ENCODE assay signal across 2 cellular contexts in the genomic region with DNA sequence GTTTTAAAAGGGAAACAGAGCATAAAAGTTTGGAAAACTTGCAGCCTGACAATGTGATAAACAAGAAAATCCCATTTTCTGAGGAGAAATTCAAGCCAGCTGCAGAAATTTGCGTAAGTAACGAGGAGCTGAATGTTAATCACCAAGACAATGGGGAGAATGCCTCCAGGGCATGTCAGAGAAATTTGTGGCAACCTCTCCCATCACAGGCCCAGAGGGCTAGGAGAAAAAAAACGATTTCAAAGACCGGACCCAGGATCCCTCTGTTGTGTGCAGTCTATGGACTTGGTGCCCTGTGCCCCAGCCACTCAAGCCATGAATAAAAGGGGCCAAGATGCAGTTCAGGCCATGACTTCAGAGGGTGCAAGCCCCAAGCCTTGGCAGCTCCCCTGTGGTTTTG.
TF ChIP-seq lines count a peak whose summit lies in the region.

No MANE protein-coding gene starts in this region.

TF ChIP-seq in GM23338, 12 proteins besides CTCF, POLR2A, EP300 and RAD21 (continued from another document):
- no peak for TF ChIP-seq JUNB (IDR thresholded peaks at IDR 0.05; ENCODE audit: unreplicated experiment)
- TF ChIP-seq, protein P1, sequence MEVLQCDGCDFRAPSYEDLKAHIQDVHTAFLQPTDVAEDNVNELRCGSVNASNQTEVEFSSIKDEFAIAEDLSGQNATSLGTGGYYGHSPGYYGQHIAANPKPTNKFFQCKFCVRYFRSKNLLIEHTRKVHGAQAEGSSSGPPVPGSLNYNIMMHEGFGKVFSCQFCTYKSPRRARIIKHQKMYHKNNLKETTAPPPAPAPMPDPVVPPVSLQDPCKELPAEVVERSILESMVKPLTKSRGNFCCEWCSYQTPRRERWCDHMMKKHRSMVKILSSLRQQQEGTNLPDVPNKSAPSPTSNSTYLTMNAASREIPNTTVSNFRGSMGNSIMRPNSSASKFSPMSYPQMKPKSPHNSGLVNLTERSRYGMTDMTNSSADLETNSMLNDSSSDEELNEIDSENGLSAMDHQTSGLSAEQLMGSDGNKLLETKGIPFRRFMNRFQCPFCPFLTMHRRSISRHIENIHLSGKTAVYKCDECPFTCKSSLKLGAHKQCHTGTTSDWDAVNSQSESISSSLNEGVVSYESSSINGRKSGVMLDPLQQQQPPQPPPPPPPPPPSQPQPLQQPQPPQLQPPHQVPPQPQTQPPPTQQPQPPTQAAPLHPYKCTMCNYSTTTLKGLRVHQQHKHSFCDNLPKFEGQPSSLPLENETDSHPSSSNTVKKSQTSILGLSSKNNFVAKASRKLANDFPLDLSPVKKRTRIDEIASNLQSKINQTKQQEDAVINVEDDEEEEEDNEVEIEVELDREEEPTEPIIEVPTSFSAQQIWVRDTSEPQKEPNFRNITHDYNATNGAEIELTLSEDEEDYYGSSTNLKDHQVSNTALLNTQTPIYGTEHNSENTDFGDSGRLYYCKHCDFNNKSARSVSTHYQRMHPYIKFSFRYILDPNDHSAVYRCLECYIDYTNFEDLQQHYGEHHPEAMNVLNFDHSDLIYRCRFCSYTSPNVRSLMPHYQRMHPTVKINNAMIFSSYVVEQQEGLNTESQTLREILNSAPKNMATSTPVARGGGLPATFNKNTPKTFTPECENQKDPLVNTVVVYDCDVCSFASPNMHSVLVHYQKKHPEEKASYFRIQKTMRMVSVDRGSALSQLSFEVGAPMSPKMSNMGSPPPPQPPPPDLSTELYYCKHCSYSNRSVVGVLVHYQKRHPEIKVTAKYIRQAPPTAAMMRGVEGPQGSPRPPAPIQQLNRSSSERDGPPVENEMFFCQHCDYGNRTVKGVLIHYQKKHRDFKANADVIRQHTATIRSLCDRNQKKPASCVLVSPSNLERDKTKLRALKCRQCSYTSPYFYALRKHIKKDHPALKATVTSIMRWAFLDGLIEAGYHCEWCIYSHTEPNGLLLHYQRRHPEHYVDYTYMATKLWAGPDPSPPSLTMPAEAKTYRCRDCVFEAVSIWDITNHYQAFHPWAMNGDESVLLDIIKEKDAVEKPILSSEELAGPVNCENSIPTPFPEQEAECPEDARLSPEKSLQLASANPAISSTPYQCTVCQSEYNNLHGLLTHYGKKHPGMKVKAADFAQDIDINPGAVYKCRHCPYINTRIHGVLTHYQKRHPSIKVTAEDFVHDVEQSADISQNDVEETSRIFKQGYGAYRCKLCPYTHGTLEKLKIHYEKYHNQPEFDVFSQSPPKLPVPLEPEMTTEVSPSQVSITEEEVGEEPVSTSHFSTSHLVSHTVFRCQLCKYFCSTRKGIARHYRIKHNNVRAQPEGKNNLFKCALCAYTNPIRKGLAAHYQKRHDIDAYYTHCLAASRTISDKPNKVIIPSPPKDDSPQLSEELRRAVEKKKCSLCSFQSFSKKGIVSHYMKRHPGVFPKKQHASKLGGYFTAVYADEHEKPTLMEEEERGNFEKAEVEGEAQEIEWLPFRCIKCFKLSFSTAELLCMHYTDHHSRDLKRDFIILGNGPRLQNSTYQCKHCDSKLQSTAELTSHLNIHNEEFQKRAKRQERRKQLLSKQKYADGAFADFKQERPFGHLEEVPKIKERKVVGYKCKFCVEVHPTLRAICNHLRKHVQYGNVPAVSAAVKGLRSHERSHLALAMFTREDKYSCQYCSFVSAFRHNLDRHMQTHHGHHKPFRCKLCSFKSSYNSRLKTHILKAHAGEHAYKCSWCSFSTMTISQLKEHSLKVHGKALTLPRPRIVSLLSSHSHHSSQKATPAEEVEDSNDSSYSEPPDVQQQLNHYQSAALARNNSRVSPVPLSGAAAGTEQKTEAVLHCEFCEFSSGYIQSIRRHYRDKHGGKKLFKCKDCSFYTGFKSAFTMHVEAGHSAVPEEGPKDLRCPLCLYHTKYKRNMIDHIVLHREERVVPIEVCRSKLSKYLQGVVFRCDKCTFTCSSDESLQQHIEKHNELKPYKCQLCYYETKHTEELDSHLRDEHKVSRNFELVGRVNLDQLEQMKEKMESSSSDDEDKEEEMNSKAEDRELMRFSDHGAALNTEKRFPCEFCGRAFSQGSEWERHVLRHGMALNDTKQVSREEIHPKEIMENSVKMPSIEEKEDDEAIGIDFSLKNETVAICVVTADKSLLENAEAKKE (CRISPR knock-in tag; IDR thresholded peaks at IDR 0.05) = no peak
- TF ChIP-seq NANOG (IDR thresholded peaks at IDR 0.05; ENCODE audit: borderline replicate concordance) = no peak
- TF ChIP-seq EZH2phosphoT487 (IDR thresholded peaks at IDR 0.05; ENCODE audit: unreplicated experiment) = no peak
- TF ChIP-seq, protein P2, sequence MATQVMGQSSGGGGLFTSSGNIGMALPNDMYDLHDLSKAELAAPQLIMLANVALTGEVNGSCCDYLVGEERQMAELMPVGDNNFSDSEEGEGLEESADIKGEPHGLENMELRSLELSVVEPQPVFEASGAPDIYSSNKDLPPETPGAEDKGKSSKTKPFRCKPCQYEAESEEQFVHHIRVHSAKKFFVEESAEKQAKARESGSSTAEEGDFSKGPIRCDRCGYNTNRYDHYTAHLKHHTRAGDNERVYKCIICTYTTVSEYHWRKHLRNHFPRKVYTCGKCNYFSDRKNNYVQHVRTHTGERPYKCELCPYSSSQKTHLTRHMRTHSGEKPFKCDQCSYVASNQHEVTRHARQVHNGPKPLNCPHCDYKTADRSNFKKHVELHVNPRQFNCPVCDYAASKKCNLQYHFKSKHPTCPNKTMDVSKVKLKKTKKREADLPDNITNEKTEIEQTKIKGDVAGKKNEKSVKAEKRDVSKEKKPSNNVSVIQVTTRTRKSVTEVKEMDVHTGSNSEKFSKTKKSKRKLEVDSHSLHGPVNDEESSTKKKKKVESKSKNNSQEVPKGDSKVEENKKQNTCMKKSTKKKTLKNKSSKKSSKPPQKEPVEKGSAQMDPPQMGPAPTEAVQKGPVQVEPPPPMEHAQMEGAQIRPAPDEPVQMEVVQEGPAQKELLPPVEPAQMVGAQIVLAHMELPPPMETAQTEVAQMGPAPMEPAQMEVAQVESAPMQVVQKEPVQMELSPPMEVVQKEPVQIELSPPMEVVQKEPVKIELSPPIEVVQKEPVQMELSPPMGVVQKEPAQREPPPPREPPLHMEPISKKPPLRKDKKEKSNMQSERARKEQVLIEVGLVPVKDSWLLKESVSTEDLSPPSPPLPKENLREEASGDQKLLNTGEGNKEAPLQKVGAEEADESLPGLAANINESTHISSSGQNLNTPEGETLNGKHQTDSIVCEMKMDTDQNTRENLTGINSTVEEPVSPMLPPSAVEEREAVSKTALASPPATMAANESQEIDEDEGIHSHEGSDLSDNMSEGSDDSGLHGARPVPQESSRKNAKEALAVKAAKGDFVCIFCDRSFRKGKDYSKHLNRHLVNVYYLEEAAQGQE (IDR thresholded peaks at IDR 0.05; ENCODE audit: unreplicated experiment) = no peak
- no peak for TF ChIP-seq STAT1 (IDR thresholded peaks at IDR 0.05; ENCODE audit: unreplicated experiment)

TF ChIP-seq in WTC11, 78 proteins besides CTCF, POLR2A, EP300 and RAD21 (continued from another document):
- no peak for TF ChIP-seq SP1 (CRISPR knock-in tag; conservative IDR thresholded peaks at IDR 0.05)
- TF ChIP-seq NR1H2 (CRISPR knock-in tag; IDR thresholded peaks at IDR 0.05) = no peak
- no peak for TF ChIP-seq ZNF317 (CRISPR knock-in tag; IDR thresholded peaks at IDR 0.05; ENCODE audit: borderline replicate concordance, low read depth)
- TF ChIP-seq NR3C1 (CRISPR knock-in tag; conservative IDR thresholded peaks at IDR 0.05; ENCODE audit: low read depth) = no peak
- TF ChIP-seq ZNF396 (CRISPR knock-in tag; IDR thresholded peaks at IDR 0.05; ENCODE audit: borderline replicate concordance) = no peak
- no peak for TF ChIP-seq EMX1 (CRISPR knock-in tag; IDR thresholded peaks at IDR 0.05)
- TF ChIP-seq, protein P3, sequence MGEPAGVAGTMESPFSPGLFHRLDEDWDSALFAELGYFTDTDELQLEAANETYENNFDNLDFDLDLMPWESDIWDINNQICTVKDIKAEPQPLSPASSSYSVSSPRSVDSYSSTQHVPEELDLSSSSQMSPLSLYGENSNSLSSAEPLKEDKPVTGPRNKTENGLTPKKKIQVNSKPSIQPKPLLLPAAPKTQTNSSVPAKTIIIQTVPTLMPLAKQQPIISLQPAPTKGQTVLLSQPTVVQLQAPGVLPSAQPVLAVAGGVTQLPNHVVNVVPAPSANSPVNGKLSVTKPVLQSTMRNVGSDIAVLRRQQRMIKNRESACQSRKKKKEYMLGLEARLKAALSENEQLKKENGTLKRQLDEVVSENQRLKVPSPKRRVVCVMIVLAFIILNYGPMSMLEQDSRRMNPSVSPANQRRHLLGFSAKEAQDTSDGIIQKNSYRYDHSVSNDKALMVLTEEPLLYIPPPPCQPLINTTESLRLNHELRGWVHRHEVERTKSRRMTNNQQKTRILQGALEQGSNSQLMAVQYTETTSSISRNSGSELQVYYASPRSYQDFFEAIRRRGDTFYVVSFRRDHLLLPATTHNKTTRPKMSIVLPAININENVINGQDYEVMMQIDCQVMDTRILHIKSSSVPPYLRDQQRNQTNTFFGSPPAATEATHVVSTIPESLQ (CRISPR knock-in tag; IDR thresholded peaks at IDR 0.05) = no peak
- TF ChIP-seq SOX15 (CRISPR knock-in tag; IDR thresholded peaks at IDR 0.05) = no peak
- TF ChIP-seq, protein P4, sequence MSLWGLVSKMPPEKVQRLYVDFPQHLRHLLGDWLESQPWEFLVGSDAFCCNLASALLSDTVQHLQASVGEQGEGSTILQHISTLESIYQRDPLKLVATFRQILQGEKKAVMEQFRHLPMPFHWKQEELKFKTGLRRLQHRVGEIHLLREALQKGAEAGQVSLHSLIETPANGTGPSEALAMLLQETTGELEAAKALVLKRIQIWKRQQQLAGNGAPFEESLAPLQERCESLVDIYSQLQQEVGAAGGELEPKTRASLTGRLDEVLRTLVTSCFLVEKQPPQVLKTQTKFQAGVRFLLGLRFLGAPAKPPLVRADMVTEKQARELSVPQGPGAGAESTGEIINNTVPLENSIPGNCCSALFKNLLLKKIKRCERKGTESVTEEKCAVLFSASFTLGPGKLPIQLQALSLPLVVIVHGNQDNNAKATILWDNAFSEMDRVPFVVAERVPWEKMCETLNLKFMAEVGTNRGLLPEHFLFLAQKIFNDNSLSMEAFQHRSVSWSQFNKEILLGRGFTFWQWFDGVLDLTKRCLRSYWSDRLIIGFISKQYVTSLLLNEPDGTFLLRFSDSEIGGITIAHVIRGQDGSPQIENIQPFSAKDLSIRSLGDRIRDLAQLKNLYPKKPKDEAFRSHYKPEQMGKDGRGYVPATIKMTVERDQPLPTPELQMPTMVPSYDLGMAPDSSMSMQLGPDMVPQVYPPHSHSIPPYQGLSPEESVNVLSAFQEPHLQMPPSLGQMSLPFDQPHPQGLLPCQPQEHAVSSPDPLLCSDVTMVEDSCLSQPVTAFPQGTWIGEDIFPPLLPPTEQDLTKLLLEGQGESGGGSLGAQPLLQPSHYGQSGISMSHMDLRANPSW (CRISPR knock-in tag; conservative IDR thresholded peaks at IDR 0.05; ENCODE audit: low read depth) = no peak
